In genomic region chr6:72955666-72956065, GRCh38 we compare ENCODE assay signal across 1 cellular context.
TF ChIP-seq lines count a peak whose summit lies in the region.

No MANE protein-coding gene starts in this region.

TF ChIP-seq in GM12878, 131 proteins besides CTCF, POLR2A, EP300 and RAD21 (continued from another document):
- no peak for TF ChIP-seq IRF3 (IDR thresholded peaks at IDR 0.05)
- no peak for TF ChIP-seq E2F8 (IDR thresholded peaks at IDR 0.05; ENCODE audit: low read depth, partially characterized antibody)
- no peak for TF ChIP-seq RELA (IDR thresholded peaks at IDR 0.05; ENCODE audit: borderline replicate concordance, partially characterized antibody)
- TF ChIP-seq SKIL (IDR thresholded peaks at IDR 0.05; ENCODE audit: low read depth, poor library complexity, severe bottlenecking) = no peak
- TF ChIP-seq HDAC2 (IDR thresholded peaks at IDR 0.05) = no peak
- TF ChIP-seq NKRF (conservative IDR thresholded peaks at IDR 0.05) = no peak
- TF ChIP-seq TAF1 (IDR thresholded peaks at IDR 0.05; ENCODE audit: borderline replicate concordance, low read depth, low read length) = no peak
- TF ChIP-seq MAX (IDR thresholded peaks at IDR 0.05; ENCODE audit: low read depth, low read length) = no peak
- no peak for TF ChIP-seq YY1 (IDR thresholded peaks at IDR 0.05; ENCODE audit: low read depth, low read length)
- TF ChIP-seq POU2F2 (IDR thresholded peaks at IDR 0.05; ENCODE audit: borderline replicate concordance, low read depth, low read length) = no peak
- no peak for TF ChIP-seq RUNX3 (IDR thresholded peaks at IDR 0.05; ENCODE audit: low read length)
- TF ChIP-seq NFIC (IDR thresholded peaks at IDR 0.05; ENCODE audit: low read depth, low read length) = no peak
- no peak for TF ChIP-seq IKZF1 (conservative IDR thresholded peaks at IDR 0.05)
- no peak for TF ChIP-seq SMAD5 (IDR thresholded peaks at IDR 0.05; ENCODE audit: low read depth)
- TF ChIP-seq ZBTB40 (IDR thresholded peaks at IDR 0.05; ENCODE audit: borderline replicate concordance) = no peak
- no peak for TF ChIP-seq BHLHE40 (IDR thresholded peaks at IDR 0.05; ENCODE audit: borderline replicate concordance in 1 of 2, low read depth in 2 of 2, low read length in 1 of 2)
